33 cellular contexts compared by ENCODE assay signal in genomic region chr13:25227690-25228089, GRCh38. TPM values are rescaled to one million over a fixed set of nuclear protein-coding genes. Genes with fewer than 3 reads are reported as not detected.
"Had no signal": no experiment of that assay in that cellular context is flagged by ENCODE, and none has a peak within 500 bp of the region (broad histone marks: within the 10 kb centered on the region; RNA-seq: fewer than 3 reads in every experiment).

No MANE protein-coding gene starts in this region.

- H3K9me3 ChIP-seq: neutrophil, pancreas, prostate gland, right lobe of liver, spleen, stomach, thoracic aorta, thyroid gland, tibial nerve, upper lobe of left lung, vagina had no signal

- H3K4me1 Mint-ChIP-seq: naive thymus-derived CD4-positive, alpha-beta T cell; neural crest cell; stimulated activated effector memory CD8-positive, alpha-beta T cell treated with anti-CD3 and anti-CD28 coated beads, Interleukin-12 subunit alpha, Interleukin-12 subunit beta, amount 100 ng/mL, for 72 hours; stimulated activated naive B cell treated with anti-CD40 and anti-IgM and Interleukin-4, amounts not matched to agents 10 μg/mL and 1 μg/mL and 100 μg/mL, for 72 hours had no signal

- H3K36me3 Mint-ChIP-seq: natural killer cell; stimulated activated effector memory CD8-positive, alpha-beta T cell treated with anti-CD3 and anti-CD28 coated beads, Interleukin-12 subunit alpha, Interleukin-12 subunit beta, amount 100 ng/mL, for 72 hours had no signal

- H3K4me3 ChIP-seq: pancreas, prostate gland, right lobe of liver, skin epidermis, smooth muscle cell, spleen, stomach, thoracic aorta, thyroid gland, tibial nerve, upper lobe of left lung, vagina had no signal

- H3K27ac ChIP-seq: neutrophil, pancreas, prostate gland, right lobe of liver, skin epidermis, spleen, stomach, thoracic aorta, thyroid gland, tibial nerve, upper lobe of left lung, vagina had no signal

- ATAC-seq: naive thymus-derived CD4-positive, alpha-beta T cell; natural killer cell; pancreas; right cardiac atrium; right lobe of liver; stimulated activated effector memory CD8-positive, alpha-beta T cell treated with anti-CD3 and anti-CD28 coated beads, Interleukin-12 subunit alpha, Interleukin-12 subunit beta, amount 100 ng/mL, for 72 hours; stimulated activated naive B cell treated with anti-CD40 and anti-IgM and Interleukin-4, amounts not matched to agents 10 μg/mL and 1 μg/mL and 100 μg/mL, for 72 hours had no signal

- H3K4me1 ChIP-seq: pancreas, prostate gland, right lobe of liver, stomach, thyroid gland, tibial nerve, vagina had no signal

- H3K9me3 Mint-ChIP-seq: natural killer cell; nephron progenitor cell; neural crest cell; stimulated activated effector memory CD8-positive, alpha-beta T cell treated with anti-CD3 and anti-CD28 coated beads, Interleukin-12 subunit alpha, Interleukin-12 subunit beta, amount 100 ng/mL, for 72 hours; stimulated activated naive B cell treated with anti-CD40 and anti-IgM and Interleukin-4, amounts not matched to agents 10 μg/mL and 1 μg/mL and 100 μg/mL, for 72 hours; stimulated activated naive CD8-positive, alpha-beta T cell treated with anti-CD3 and anti-CD28 coated beads, Interleukin-15, Interleukin-2, amounts not matched to agents 100 ng/mL and 50 ng/mL, for 24 hours had no signal

- H3K27ac Mint-ChIP-seq: natural killer cell; nephron progenitor cell; stimulated activated effector memory CD8-positive, alpha-beta T cell treated with anti-CD3 and anti-CD28 coated beads, Interleukin-12 subunit alpha, Interleukin-12 subunit beta, amount 100 ng/mL, for 72 hours; stimulated activated naive B cell treated with anti-CD40 and anti-IgM and Interleukin-4, amounts not matched to agents 10 μg/mL and 1 μg/mL and 100 μg/mL, for 72 hours; stimulated activated naive CD8-positive, alpha-beta T cell treated with anti-CD3 and anti-CD28 coated beads, Interleukin-15, Interleukin-2, amounts not matched to agents 100 ng/mL and 50 ng/mL, for 24 hours had no signal

- DNase-seq: naive thymus-derived CD4-positive, alpha-beta T cell; natural killer cell; nephron progenitor cell; nucleus accumbens; pancreas; retina; right cardiac atrium; right lobe of liver; spleen; stimulated activated CD4-positive, alpha-beta T cell treated with anti-CD3 and anti-CD28 coated beads, Interleukin-15, amount 100 ng/mL, for 24 hours; stimulated activated CD4-positive, alpha-beta T cell treated with anti-CD3 and anti-CD28 coated beads, Interleukin-2, amount 100 ng/mL, for 24 hours; stimulated activated CD4-positive, alpha-beta T cell treated with anti-CD3 and anti-CD28 coated beads, Interleukin-2, amount 100 ng/mL, for 48 hours; stimulated activated CD4-positive, alpha-beta T cell treated with anti-CD3 and anti-CD28 coated beads, Interleukin-4, amount 100 ng/mL, for 24 hours; stimulated activated naive B cell treated with anti-CD40 and anti-IgM and Interleukin-4, amounts not matched to agents 10 μg/mL and 1 μg/mL and 100 μg/mL, for 72 hours; stimulated activated naive CD4-positive, alpha-beta T cell treated with Interleukin-2 at 50 U/mL for 16 hours; stomach; thyroid gland; trophoblast cell; upper lobe of left lung had no signal

- H3K36me3 ChIP-seq: neutrophil, pancreas, prostate gland, right lobe of liver, spleen, stomach, thoracic aorta, thyroid gland, tibial nerve, upper lobe of left lung, vagina had no signal

- H3K27me3 ChIP-seq: pancreas, right lobe of liver, thyroid gland, upper lobe of left lung, vagina had no signal

- H3K4me3 Mint-ChIP-seq: naive thymus-derived CD4-positive, alpha-beta T cell; natural killer cell; nephron progenitor cell; neural crest cell; stimulated activated effector memory CD8-positive, alpha-beta T cell treated with anti-CD3 and anti-CD28 coated beads, Interleukin-12 subunit alpha, Interleukin-12 subunit beta, amount 100 ng/mL, for 72 hours; stimulated activated naive B cell treated with anti-CD40 and anti-IgM and Interleukin-4, amounts not matched to agents 10 μg/mL and 1 μg/mL and 100 μg/mL, for 72 hours; stimulated activated naive CD8-positive, alpha-beta T cell treated with anti-CD3 and anti-CD28 coated beads, Interleukin-15, Interleukin-2, amounts not matched to agents 100 ng/mL and 50 ng/mL, for 24 hours had no signal

RNA-seq across cellular contexts. Expression of gene AMER2, which starts 55.6 kb away (rescaled TPM):
- total RNA-seq: naive thymus-derived CD4-positive, alpha-beta T cell; natural killer cell; osteocyte; pancreas; posterior vena cava; pulmonary artery endothelial cell; right cardiac atrium; right lobe of liver; spleen; thoracic aorta; ureter; vagina had no signal
